ENCODE assay signal across 8 cellular contexts in the genomic region with DNA sequence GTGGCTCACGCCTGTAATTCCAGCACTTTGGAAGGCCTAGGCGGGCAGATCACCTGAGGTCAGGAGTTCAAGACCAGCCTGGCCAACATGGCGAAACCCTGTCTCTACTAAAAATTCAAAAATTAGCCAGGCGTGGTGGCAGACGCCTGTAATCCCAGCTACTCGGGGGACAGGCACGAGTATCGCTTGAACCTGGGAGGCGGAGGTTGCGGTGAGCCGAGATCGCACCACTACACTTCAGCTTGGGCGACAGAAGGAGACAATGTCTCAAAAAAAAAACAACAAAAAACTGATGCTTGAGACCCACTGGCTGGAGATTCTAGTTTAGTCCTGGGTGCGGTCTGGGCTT. TPM values are rescaled to one million over a fixed set of nuclear protein-coding genes. Genes with fewer than 3 reads are reported as not detected.
DNase-seq lines count a peak whose midpoint lies in the region; ATAC-seq and TF ChIP-seq lines count a peak whose summit lies in the region.
"Not testable (repeated sequence)": the region's sequence is repeated elsewhere in the genome, so short reads cannot be mapped to it uniquely, and the experiment has no call there.

No MANE protein-coding gene starts in this region.

- peaks cover 0 to 47% (median 23%) of the 10 kb centered on the region in 4 donors for H3K4me1 Mint-ChIP-seq in CD4-positive, CD25-positive, alpha-beta regulatory T cell

- H3K36me3 ChIP-seq in CD4-positive, CD25-positive, alpha-beta regulatory T cell (ENCODE audit: control insufficient read depth, insufficient read depth, low read length); IMR-90 (ENCODE audit: control insufficient read depth, insufficient read depth, low read length); ascending aorta; left lung; osteoblast (ENCODE audit: insufficient read depth, low read length); testis (ENCODE audit: low read depth, missing control alignments): not testable (repeated sequence)

- not testable (repeated sequence) for TF ChIP-seq RAD21 in IMR-90 (IDR thresholded peaks at IDR 0.05; ENCODE audit: low read length)

- not testable (repeated sequence) for H3K27me3 ChIP-seq in CD4-positive, CD25-positive, alpha-beta regulatory T cell (ENCODE audit: control insufficient read depth, insufficient read depth, low read length); IMR-90 (ENCODE audit: control insufficient read depth, insufficient read depth, low read length); ascending aorta; left lung; osteoblast (ENCODE audit: insufficient read depth, low read length); testis

- H2BK20ac ChIP-seq in IMR-90 (ENCODE audit: low read depth, low read length) = not testable (repeated sequence)

- H3K23ac ChIP-seq in IMR-90 (ENCODE audit: low read depth, low read length) = not testable (repeated sequence)

- peak overlapping the region; percentile 79 to 93 (median 90) for H3K4me3 Mint-ChIP-seq in CD4-positive, CD25-positive, alpha-beta regulatory T cell

- H3K9me3 Mint-ChIP-seq in CD4-positive, CD25-positive, alpha-beta regulatory T cell = not testable (repeated sequence)

- H3K4ac ChIP-seq in IMR-90 (ENCODE audit: low read depth, low read length) = 0 out of 2 replicates have a peak overlapping the region, but pooled peaks have one; percentile 53

- not testable (repeated sequence) for BruUV-seq in IMR-90 (replicated peaks; lab: Mats Ljungman, UMichigan)

- H4K91ac ChIP-seq in IMR-90 (ENCODE audit: insufficient read depth, low read depth, low read length) = 0 out of 2 replicates have a peak overlapping the region, but pooled peaks have one; percentile 21

- not testable (repeated sequence) for H2BK120ac ChIP-seq in IMR-90 (ENCODE audit: low read depth, low read length)

- TF ChIP-seq CTCF in IMR-90 (conservative IDR thresholded peaks at IDR 0.05; ENCODE audit: low read depth, low read length); VCaP (conservative IDR thresholded peaks at IDR 0.05); ascending aorta (IDR thresholded peaks at IDR 0.05); left lung (IDR thresholded peaks at IDR 0.05); osteoblast (IDR thresholded peaks at IDR 0.05; ENCODE audit: extremely low read depth, low read depth, low read length); testis (IDR thresholded peaks at IDR 0.05): not testable (repeated sequence)

- peak overlapping the region; percentile 84 for H2AFZ ChIP-seq in IMR-90 (replicated peaks; ENCODE audit: low read length, poor library complexity)
- not testable (repeated sequence) for H2AFZ ChIP-seq in osteoblast (ENCODE audit: low read length)

- dilution Hi-C loops in IMR-90 (cut with HindIII; ENCODE audit: low sequenced_read_pairs, unreplicated experiment) = not testable (repeated sequence)

- H2BK5ac ChIP-seq in IMR-90 (ENCODE audit: low read depth, low read length, poor library complexity, severe bottlenecking) = peak overlapping the region; percentile 43

- H2AK9ac ChIP-seq in IMR-90 (replicated peaks; ENCODE audit: low read depth, low read length, poor library complexity) = not testable (repeated sequence)

- peak overlapping the region in 2 of 3 donors; percentile 86 to 93 for H3K27ac Mint-ChIP-seq in CD4-positive, CD25-positive, alpha-beta regulatory T cell

- H3K4me1 ChIP-seq in CD4-positive, CD25-positive, alpha-beta regulatory T cell (ENCODE audit: control insufficient read depth, insufficient read depth, low read length, poor library complexity, severe bottlenecking) = peaks cover 20% of the 10 kb centered on the region
- H3K4me1 ChIP-seq in IMR-90 (ENCODE audit: control insufficient read depth, insufficient read depth, low read length); ascending aorta; left lung; osteoblast (ENCODE audit: insufficient read depth, low read length); testis: not testable (repeated sequence)

- H3K27me3 Mint-ChIP-seq in CD4-positive, CD25-positive, alpha-beta regulatory T cell = not testable (repeated sequence)

- H3K14ac ChIP-seq in IMR-90 (replicated peaks; ENCODE audit: low read depth, low read length) = not testable (repeated sequence)

- H3K4me2 ChIP-seq in IMR-90 (ENCODE audit: low read depth, low read length) (peak overlapping the region; percentile 12; the same call in 1 of the 2 replicates), osteoblast (ENCODE audit: insufficient read depth, low read length) (peak overlapping the region; percentile 85)

- TF ChIP-seq POLR2A in IMR-90 (IDR thresholded peaks at IDR 0.05; ENCODE audit: low read depth, low read length); testis (IDR thresholded peaks at IDR 0.05): not testable (repeated sequence)

- not testable (repeated sequence) for H3K36me3 Mint-ChIP-seq in CD4-positive, CD25-positive, alpha-beta regulatory T cell

- not testable (repeated sequence) for H3K79me1 ChIP-seq in IMR-90 (ENCODE audit: low read depth in 1 of 2, low read length in 2 of 2)

- H4K20me1 ChIP-seq in IMR-90 (ENCODE audit: insufficient read depth, low read length) = not testable (repeated sequence)
- H4K20me1 ChIP-seq in osteoblast (ENCODE audit: insufficient read depth, low read length) = peaks cover 11% of the 10 kb centered on the region

- POLR2A ChIA-PET in IMR-90 (lab: Charles Lee; ENCODE audit: unreplicated experiment) = interaction anchor here (0.5 to 0.8 kb wide), 2 partner anchors 12 to 165 kb away, joined by 3 read pairs; no protein-coding TSS in a partner anchor

- H3K56ac ChIP-seq in IMR-90 (ENCODE audit: extremely low read depth, insufficient read depth, low read length) = not testable (repeated sequence)

- H4K5ac ChIP-seq in IMR-90 (ENCODE audit: low read depth, low read length) = peak overlapping the region; percentile 10; the same call in 1 of the 2 replicates

- in situ Hi-C loops in IMR-90 (cut with MboI; ENCODE audit: low sequenced_read_pairs) = loop anchor here (10.0 kb wide), 1 partner anchor 161 kb away; the partner anchor contains the start of genes APOO and CXorf58

- H3K4me3 ChIP-seq in CD4-positive, CD25-positive, alpha-beta regulatory T cell (ENCODE audit: low read depth, low read length) = peak overlapping the region; percentile 18
- H3K4me3 ChIP-seq in IMR-90 (ENCODE audit: insufficient read depth, low read depth, low read length) (peak overlapping the region; percentile 32), ascending aorta (peak overlapping the region; percentile 21 to 79), left lung (peak overlapping the region in 1 of 2 donors; percentile 69), osteoblast (ENCODE audit: insufficient read depth, low read length) (peak overlapping the region; percentile 85), testis (peak overlapping the region; percentile 64 to 77)

- H3K9me1 ChIP-seq in IMR-90 (ENCODE audit: insufficient read depth, low read length) = not testable (repeated sequence)

- H3K27ac ChIP-seq in CD4-positive, CD25-positive, alpha-beta regulatory T cell (ENCODE audit: insufficient read depth, low read length, poor library complexity, severe bottlenecking) = peak overlapping the region; percentile 65
- H3K27ac ChIP-seq in IMR-90 (ENCODE audit: insufficient read depth, low read length) (peak overlapping the region; percentile 68), VCaP (peak overlapping the region; percentile 66), ascending aorta (peak overlapping the region; percentile 93 to 98), epithelial cell of prostate (peak overlapping the region; percentile 95), left lung (peak overlapping the region; percentile 89 to 95), osteoblast (ENCODE audit: low read depth, low read length) (peak overlapping the region; percentile 95), testis (peak overlapping the region; percentile 83 to 88)

- H3K9ac ChIP-seq in IMR-90 (ENCODE audit: low read depth, low read length) = peak overlapping the region; percentile 24; the same call in 1 of the 2 replicates

- not testable (repeated sequence) for H3K9me3 ChIP-seq in CD4-positive, CD25-positive, alpha-beta regulatory T cell (ENCODE audit: control insufficient read depth in 2 of 2, low read length in 2 of 2); IMR-90 (ENCODE audit: control insufficient read depth, insufficient read depth, low read length); ascending aorta; left lung; osteoblast (ENCODE audit: low read depth, low read length); testis

- H3K18ac ChIP-seq in IMR-90 (ENCODE audit: low read depth, low read length) = not testable (repeated sequence)

- not testable (repeated sequence) for DNase-seq in CD4-positive, CD25-positive, alpha-beta regulatory T cell; IMR-90; ascending aorta (ENCODE audit: low spot score in 2 of 2); epithelial cell of prostate (ENCODE audit: low read depth, low spot score); left lung; osteoblast (ENCODE audit: insufficient read length, low spot score, missing footprints); testis

- H4K8ac ChIP-seq in IMR-90 (ENCODE audit: low read depth in 2 of 2, low read length in 2 of 2) = peak overlapping the region; percentile 40 to 42; a peak in 3 of 4 replicates

- not testable (repeated sequence) for H2AK5ac ChIP-seq in IMR-90 (ENCODE audit: low read depth, low read length)

- WGBS in IMR-90 (ENCODE audit: extremely low coverage in 2 of 2, insufficient read length in 1 of 2), 2 experiments = 56% methylated on average over 3 of the region's 14 CpGs; no CpG with 5 or more reads in 1 of the 2 experiments
- WGBS in testis, 2 donors = 18 to 52% methylated on average over 4 to 14 of the region's 14 CpGs

- CTCF ChIA-PET in IMR-90 (lab: Yijun Ruan, JAX) = interaction anchor here (1.0 to 1.5 kb wide), 2 partner anchors 158 to 164 kb away, joined by 3 to 7 read pairs; partner anchors contain the start of genes APOO and CXorf58

- intact Hi-C loops in IMR-90 (cut with micrococcal nuclease) (loop anchor here (1.0 kb wide), 1 partner anchor 158 kb away; no protein-coding TSS in a partner anchor), ascending aorta (cut with DNase I) (loop anchor here (1.0 to 10.0 kb wide), 6 partner anchors 40 to 281 kb away; partner anchors contain the start of genes CXorf58, KLHL15, PRDX4 and SAT1)
- intact Hi-C loops in left lung (cut with DNase I); testis (cut with DNase I; ENCODE audit: low total_unique reads): not testable (repeated sequence)

- H3K79me2 ChIP-seq in osteoblast (ENCODE audit: insufficient read depth, low read length) = peaks cover 42% of the 10 kb centered on the region

- H2BK15ac ChIP-seq in IMR-90 (ENCODE audit: low read depth, low read length) = 0 out of 3 replicates have a peak overlapping the region, but pooled peaks have one; percentile 52

- ATAC-seq in CD4-positive, CD25-positive, alpha-beta regulatory T cell (ENCODE audit: low read depth in 2 of 2); IMR-90 (ENCODE audit: low read depth); left lung: not testable (repeated sequence)

RNA-seq across cellular contexts. Expression of gene ACOT9, which starts 0.5 kb away (rescaled TPM):
- total RNA-seq in CD4-positive, CD25-positive, alpha-beta regulatory T cell = 51.6 TPM
- polyA plus RNA-seq in CD4-positive, CD25-positive, alpha-beta regulatory T cell = 10 to 100 TPM; 20.0 to 33.0 (median 24.4) TPM
- 47.3 and 63.6 TPM in 2 replicates for total RNA-seq in IMR-90 (2012; rRNA removed)
- 35.0 and 43.5 TPM in 2 replicates for polyA plus RNA-seq in IMR-90 (2012; rRNA removed)
- polyA plus RNA-seq in IMR-90 (2012; cell fraction: cytosol; rRNA removed) = 7.8 and 12.3 TPM in 2 replicates
- 21.0 and 127 TPM in 2 replicates for polyA plus RNA-seq in IMR-90 (2012; cell fraction: nucleus; rRNA removed; ENCODE audit: low replicate concordance)
- 6.6 TPM for total RNA-seq in ascending aorta
- 10 to 100 TPM; 43.9 to 52.3 TPM for total RNA-seq in left lung
- total RNA-seq in osteoblast = 53.6 and 71.6 TPM in 2 replicates
- 10 to 100 TPM; 27.1 to 29.4 TPM for total RNA-seq in testis
- 22.0 TPM for polyA plus RNA-seq in testis (ENCODE audit: insufficient read depth, low read depth, low replicate concordance)

RNA-seq across cellular contexts. Expression of gene SAT1, which starts 39.4 kb away (rescaled TPM):
- total RNA-seq in CD4-positive, CD25-positive, alpha-beta regulatory T cell = 939 TPM
- polyA plus RNA-seq in CD4-positive, CD25-positive, alpha-beta regulatory T cell = 100 to 1,000 TPM; 186 to 295 (median 255) TPM
- total RNA-seq in IMR-90 (2012; rRNA removed) (55.9 and 112 TPM in 2 replicates), ascending aorta (349 TPM), left lung (100 to 1,000 TPM; 723 to 970 TPM), osteoblast (81.9 and 96.6 TPM in 2 replicates), testis (100 to 1,000 TPM; 299 to 459 TPM)
- polyA plus RNA-seq in IMR-90 (2012; rRNA removed) (92.8 and 99.1 TPM in 2 replicates), testis (ENCODE audit: insufficient read depth, low read depth, low replicate concordance) (258 TPM)
- 19.5 and 34.3 TPM in 2 replicates for polyA plus RNA-seq in IMR-90 (2012; cell fraction: cytosol; rRNA removed)
- 284 and 1,941 TPM in 2 replicates for polyA plus RNA-seq in IMR-90 (2012; cell fraction: nucleus; rRNA removed; ENCODE audit: low replicate concordance)
